22 cellular contexts compared by ENCODE assay signal in genomic region chr1:41473738-41474362, GRCh38. TPM values are rescaled to one million over a fixed set of nuclear protein-coding genes. Genes with fewer than 3 reads are reported as not detected.
DNase-seq lines count a peak whose midpoint lies in the region; ATAC-seq, FAIRE-seq and TF ChIP-seq lines count a peak whose summit lies in the region.
"Had no signal": no experiment of that assay in that cellular context is flagged by ENCODE, and none has a peak within 500 bp of the region (broad histone marks: within the 10 kb centered on the region; RNA-seq: fewer than 3 reads in every experiment).

No MANE protein-coding gene starts in this region.

- no peaks in the 10 kb centered on the region for H3K79me2 ChIP-seq in DND-41 (ENCODE audit: insufficient read depth, low read length)
- no peaks in the 10 kb centered on the region for H3K79me2 ChIP-seq in keratinocyte (ENCODE audit: control insufficient read depth, insufficient read depth, low read length)

- H3K9ac ChIP-seq in DND-41 (ENCODE audit: low read depth, low read length) (no peak overlapping the region), keratinocyte (ENCODE audit: control insufficient read depth, extremely low read depth, insufficient read depth, low read length) (no peak overlapping the region)

- H3K27ac Mint-ChIP-seq in stimulated activated effector memory CD8-positive, alpha-beta T cell treated with anti-CD3 and anti-CD28 coated beads, Interleukin-12 subunit alpha, Interleukin-12 subunit beta, amount 100 ng/mL, for 72 hours: no peak overlapping the region
- H3K27ac Mint-ChIP-seq: activated T-cell treated with anti-CD3 and anti-CD28 coated beads, Interleukin-2, amount 50 U/mL, for 72 hours; T-helper 2 cell treated with Interferon-gamma antibody and Interleukin-4, amounts not matched to agents 5 μg/mL and 100 μg/mL, for 36 hours had no signal

- H2AFZ ChIP-seq in DND-41 (ENCODE audit: low read depth, low read length): no peak overlapping the region
- no peak overlapping the region for H2AFZ ChIP-seq in keratinocyte (ENCODE audit: control insufficient read depth, low read length)

- dilution Hi-C loops in keratinocyte (cut with MboI; ENCODE audit: extremely low pct_ligation_motif_present, low sequenced_read_pairs): no loop called here

- 82 to 89% (median 86%) methylated on average over 5 to 6 of the region's 6 CpGs for WGBS in adrenal gland, 4 donors

- TF ChIP-seq CTCF in DND-41 (IDR thresholded peaks at IDR 0.05; ENCODE audit: borderline replicate concordance, extremely low read depth, low read length, poor library complexity, severe bottlenecking) (peak; percentile 5), adrenal gland (IDR thresholded peaks at IDR 0.05) (no peak), keratinocyte (optimal IDR thresholded peaks at IDR 0.05 in 1 of 3, IDR thresholded peaks at IDR 0.05 in 1 of 3, conservative IDR thresholded peaks at IDR 0.05 in 1 of 3; ENCODE audit: extremely low read depth in 1 of 3, insufficient read depth in 2 of 3, low read length in 3 of 3) (peak in 2 of 3 experiments; percentile 22 to 73)

- H3K27me3 ChIP-seq in DND-41 (ENCODE audit: insufficient read depth, low read length, poor library complexity): peaks cover 3% of the 10 kb centered on the region
- H3K27me3 ChIP-seq in adrenal gland: no peaks in the 10 kb centered on the region
- no peaks in the 10 kb centered on the region for H3K27me3 ChIP-seq in keratinocyte (ENCODE audit: control insufficient read depth, extremely low read depth, insufficient read depth, low read length)

- no peak overlapping the region for H3K4me3 Mint-ChIP-seq in stimulated activated effector memory CD8-positive, alpha-beta T cell treated with anti-CD3 and anti-CD28 coated beads, Interleukin-12 subunit alpha, Interleukin-12 subunit beta, amount 100 ng/mL, for 72 hours
- H3K4me3 Mint-ChIP-seq: activated T-cell treated with anti-CD3 and anti-CD28 coated beads, Interleukin-2, amount 50 U/mL, for 72 hours; stimulated activated naive CD8-positive, alpha-beta T cell treated with anti-CD3 and anti-CD28 coated beads, Interleukin-15, amount 100 ng/mL, for 72 hours; T-helper 2 cell treated with Interferon-gamma antibody and Interleukin-4, amounts not matched to agents 5 μg/mL and 100 μg/mL, for 36 hours had no signal

- H3K9me1 ChIP-seq in keratinocyte (ENCODE audit: control insufficient read depth, extremely low read depth, insufficient read depth, low read length): no peaks in the 10 kb centered on the region

- H3K4me1 Mint-ChIP-seq in stimulated activated effector memory CD8-positive, alpha-beta T cell treated with anti-CD3 and anti-CD28 coated beads, Interleukin-12 subunit alpha, Interleukin-12 subunit beta, amount 100 ng/mL, for 72 hours: no peaks in the 10 kb centered on the region
- H3K4me1 Mint-ChIP-seq: stimulated activated naive CD8-positive, alpha-beta T cell treated with anti-CD3 and anti-CD28 coated beads, Interleukin-15, amount 100 ng/mL, for 72 hours had no signal

- no peak overlapping the region for H3K4me2 ChIP-seq in DND-41 (ENCODE audit: insufficient read depth, low read length)
- H3K4me2 ChIP-seq in keratinocyte (ENCODE audit: control insufficient read depth, extremely low read depth, insufficient read depth, low read depth, low read length): peak overlapping the region; percentile 35

- DNase-seq in DND-41 (no peak), adrenal gland (peak in 1 of 7 donors; percentile 45), keratinocyte (ENCODE audit: low read depth, low spot score) (no peak), SK-N-DZ (ENCODE audit: low spot score) (no peak)
- no peak for DNase-seq in stimulated activated effector memory CD8-positive, alpha-beta T cell treated with anti-CD3 and anti-CD28 coated beads, Interleukin-12 subunit alpha, Interleukin-12 subunit beta, amount 100 ng/mL, for 72 hours (ENCODE audit: low spot score in 2 of 2)
- no peak for DNase-seq in effector CD4-positive, alpha-beta T cell
- no peak for DNase-seq in stimulated activated naive CD8-positive, alpha-beta T cell treated with anti-CD3 and anti-CD28 coated beads, Interleukin-15, Interleukin-2, amounts not matched to agents 100 U/mL and 50 U/mL, for 24 hours
- DNase-seq: activated naive CD4-positive, alpha-beta T cell treated with anti-CD3 and anti-CD28 coated beads, Interleukin-2, amount 50 U/mL, for 16 hours; activated T-cell treated with anti-CD3 and anti-CD28 coated beads, Interleukin-2, amount 50 U/mL, for 72 hours; DMS 273 treated with DMSO at 0.1 percent for 48 hours; GF-D8; NCI-H1417 treated with DMSO at 0.1 percent for 48 hours; occipital lobe; stimulated activated naive CD8-positive, alpha-beta T cell treated with anti-CD3 and anti-CD28 coated beads, Interleukin-15, amount 100 ng/mL, for 72 hours had no signal

- peak; percentile 87 for FAIRE-seq in keratinocyte (lab: Jason Lieb, UNC)
- FAIRE-seq: astrocyte, colon had no signal

- ATAC-seq in DND-41 (ENCODE audit: insufficient read depth, low read depth) (no peak), GM21786 (IDR thresholded peaks at IDR 0.05; ENCODE audit: unreplicated experiment) (no peak)
- ATAC-seq in stimulated activated effector memory CD8-positive, alpha-beta T cell treated with anti-CD3 and anti-CD28 coated beads, Interleukin-12 subunit alpha, Interleukin-12 subunit beta, amount 100 ng/mL, for 72 hours: peak; percentile 27
- no peak for ATAC-seq in stimulated activated naive CD8-positive, alpha-beta T cell treated with anti-CD3 and anti-CD28 coated beads, Interleukin-15, Interleukin-2, amounts not matched to agents 100 U/mL and 50 U/mL, for 24 hours
- ATAC-seq: activated T-cell treated with anti-CD3 and anti-CD28 coated beads, Interleukin-2, amount 50 U/mL, for 72 hours; stimulated activated naive CD8-positive, alpha-beta T cell treated with anti-CD3 and anti-CD28 coated beads, Interleukin-15, amount 100 ng/mL, for 72 hours had no signal

- no peaks in the 10 kb centered on the region for H3K36me3 Mint-ChIP-seq in stimulated activated effector memory CD8-positive, alpha-beta T cell treated with anti-CD3 and anti-CD28 coated beads, Interleukin-12 subunit alpha, Interleukin-12 subunit beta, amount 100 ng/mL, for 72 hours

- H3K9me3 Mint-ChIP-seq in stimulated activated effector memory CD8-positive, alpha-beta T cell treated with anti-CD3 and anti-CD28 coated beads, Interleukin-12 subunit alpha, Interleukin-12 subunit beta, amount 100 ng/mL, for 72 hours: no peaks in the 10 kb centered on the region
- H3K9me3 Mint-ChIP-seq: activated T-cell treated with anti-CD3 and anti-CD28 coated beads, Interleukin-2, amount 50 U/mL, for 72 hours; stimulated activated naive CD8-positive, alpha-beta T cell treated with anti-CD3 and anti-CD28 coated beads, Interleukin-15, amount 100 ng/mL, for 72 hours; T-helper 2 cell treated with Interferon-gamma antibody and Interleukin-4, amounts not matched to agents 5 μg/mL and 100 μg/mL, for 36 hours had no signal

- H3K27ac ChIP-seq in DND-41 (ENCODE audit: low read length) (no peak overlapping the region), adrenal gland (peak overlapping the region in 4 of 5 donors; percentile 60 to 87 (median 70)), keratinocyte (ENCODE audit: control insufficient read depth, insufficient read depth, low read length) (no peak overlapping the region)

- TF ChIP-seq POLR2A in adrenal gland (IDR thresholded peaks at IDR 0.05): no peak

- intact Hi-C loops in adrenal gland (cut with DNase I): no loop called here

- H3K36me3 ChIP-seq in DND-41 (ENCODE audit: insufficient read depth, low read length) (no peaks in the 10 kb centered on the region), adrenal gland (replicated peaks in 1 of 2) (no peaks in the 10 kb centered on the region), keratinocyte (ENCODE audit: control insufficient read depth in 2 of 2, extremely low read depth in 1 of 2, insufficient read depth in 2 of 2, low read length in 2 of 2) (no peaks in the 10 kb centered on the region)

- H3K4me1 ChIP-seq in DND-41 (ENCODE audit: insufficient read depth, low read length) (no peaks in the 10 kb centered on the region), adrenal gland (replicated peaks in 1 of 2) (peaks cover 33 to 43% of the 10 kb centered on the region in 2 donors), keratinocyte (ENCODE audit: control insufficient read depth, extremely low read depth, insufficient read depth, low read length) (peaks cover 28% of the 10 kb centered on the region)

- H3K9me3 ChIP-seq in DND-41 (ENCODE audit: insufficient read depth, low read length, severe bottlenecking) (no peaks in the 10 kb centered on the region), adrenal gland (replicated peaks in 1 of 3) (no peaks in the 10 kb centered on the region), keratinocyte (ENCODE audit: control insufficient read depth, low read depth, low read length) (no peaks in the 10 kb centered on the region)

- H4K20me1 ChIP-seq in DND-41 (ENCODE audit: insufficient read depth, low read length): peaks cover 4% of the 10 kb centered on the region; the same call in 1 of the 2 replicates
- no peaks in the 10 kb centered on the region for H4K20me1 ChIP-seq in keratinocyte (ENCODE audit: control insufficient read depth, extremely low read depth, insufficient read depth, low read length)

- no peak overlapping the region for H3K4me3 ChIP-seq in DND-41 (ENCODE audit: low read depth in 1 of 2, low read length in 2 of 2)
- no peak overlapping the region for H3K4me3 ChIP-seq in adrenal gland
- H3K4me3 ChIP-seq in keratinocyte (ENCODE audit: control insufficient read depth in 2 of 3, extremely low read depth in 1 of 3, insufficient read depth in 2 of 3, low read depth in 1 of 3, low read length in 3 of 3): peak overlapping the region in 1 of 3 experiments; percentile 9

RNA-seq across cellular contexts. Expression of gene EDN2, which starts 10.6 kb away (rescaled TPM):
- not detected for total RNA-seq in adrenal gland
- under 1 TPM in 1 of 3 donors, not detected in 2; 0.07 TPM for polyA plus RNA-seq in adrenal gland
- polyA plus RNA-seq in keratinocyte: 0.06 to 0.34 TPM (median 0.32 TPM) in 3 replicates
- polyA plus RNA-seq in keratinocyte (2011; ENCODE audit: low read depth): 0.42 TPM
- polyA plus RNA-seq in keratinocyte (2011; cell fraction: cytosol; rRNA removed): 0.18 and 0.22 TPM in 2 replicates
- 0.38 and 0.60 TPM in 2 replicates for polyA plus RNA-seq in keratinocyte (2011; cell fraction: nucleus; rRNA removed)
- 1.9 TPM in 1 of 2 replicates, not detected in the other for polyA plus RNA-seq in keratinocyte (2012; ENCODE audit: low replicate concordance)
- polyA minus RNA-seq in keratinocyte: 0.64 TPM in 1 of 3 replicates, not detected in the others
- polyA minus RNA-seq in keratinocyte (2011; cell fraction: cytosol; rRNA and poly(A)+ RNA removed): not detected
- polyA minus RNA-seq in keratinocyte (2011; cell fraction: nucleus; rRNA and poly(A)+ RNA removed): 0.32 TPM in 1 of 2 replicates, not detected in the other
- not detected in 2 replicates for polyA plus RNA-seq in SK-N-DZ (2014; cell fraction: cytosol; rRNA removed)
- not detected in 2 replicates for polyA plus RNA-seq in SK-N-DZ (2014; cell fraction: nucleus; rRNA removed)
- total RNA-seq: activated CD8-positive, alpha-beta memory T cell treated with anti-CD3 and anti-CD28 coated beads for 36 hours; activated T-cell treated with anti-CD3 and anti-CD28 coated beads, Interleukin-2, amount 50 U/mL, for 72 hours; fibroblast of villous mesenchyme; left lobe of liver; occipital lobe; sciatic nerve had no signal

Comparison
In these comparisons a context has a peak if more than half of its experiments do, and no peak if none do; other contexts are left out.
1. H3K27ac ChIP-seq: peak in adrenal gland (4 of 5); none in DND-41 (single experiment) and keratinocyte (single experiment).
2. CTCF ChIP-seq: peak in DND-41 (single experiment) and keratinocyte (2 of 3); none in adrenal gland (0 of 6).